ENCODE assay signal across 13 cellular contexts in the genomic region with DNA sequence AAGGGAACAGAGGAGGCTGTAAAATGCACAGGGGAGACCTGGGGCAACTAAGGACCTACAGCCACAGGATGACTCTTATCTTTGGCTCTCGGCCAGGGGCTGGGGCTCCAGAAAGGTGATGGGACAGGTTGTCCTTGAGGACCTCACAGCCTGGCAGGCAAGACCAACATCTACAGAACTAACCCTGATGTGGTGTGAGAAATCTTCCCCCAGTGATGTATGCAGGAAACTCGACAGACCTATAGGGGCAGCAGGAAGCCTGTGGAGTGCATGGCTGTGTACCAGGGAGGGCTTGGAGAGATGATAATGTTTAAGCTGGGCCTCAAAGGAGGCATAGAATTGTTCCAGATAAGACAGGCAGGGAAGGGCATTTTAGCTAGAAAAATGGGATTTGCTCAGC.
DNase-seq lines count a peak whose midpoint lies in the region; ATAC-seq and TF ChIP-seq lines count a peak whose summit lies in the region.
"Had no signal": no experiment of that assay in that cellular context is flagged by ENCODE, and none has a peak within 500 bp of the region (broad histone marks: within the 10 kb centered on the region; RNA-seq: fewer than 3 reads in every experiment).

No MANE protein-coding gene starts in this region.

- intact Hi-C loops in posterior vena cava (cut with DNase I): no loop called here

- no peak overlapping the region for H3K4me3 ChIP-seq in epithelial cell of esophagus (ENCODE audit: low read length)

- DNase-seq in epithelial cell of esophagus (ENCODE audit: low read depth) (peak; percentile 33), posterior vena cava (ENCODE audit: low spot score) (peak; percentile 57)
- DNase-seq: activated T-cell treated with anti-CD3 and anti-CD28 coated beads, Interleukin-2, amount 50 U/mL, for 24 hours; DMS79; left ventricle myocardium superior; NCI-H446; stimulated activated naive CD4-positive, alpha-beta T cell had no signal

- TF ChIP-seq CTCF in GM12872 (IDR thresholded peaks at IDR 0.05; ENCODE audit: insufficient read depth, low read depth, low read length): 0 out of 3 replicates have a peak, but pooled peaks have one; percentile 26
- TF ChIP-seq CTCF in epithelial cell of esophagus (IDR thresholded peaks at IDR 0.05; ENCODE audit: insufficient read depth, low read depth, low read length, missing control alignments): peak; percentile 23

- ATAC-seq in SK-N-SH treated with all-trans-retinoic acid at 6 μM for 48 hours: peak; percentile 33; the same call in 2 of the 3 replicates
- no peak for ATAC-seq in HG03565 (IDR thresholded peaks at IDR 0.05; ENCODE audit: unreplicated experiment)
- no peak for ATAC-seq in HG03460 (IDR thresholded peaks at IDR 0.05; ENCODE audit: unreplicated experiment)
- ATAC-seq in HG03280 (IDR thresholded peaks at IDR 0.05; ENCODE audit: unreplicated experiment): no peak
- no peak for ATAC-seq in GM21576 (IDR thresholded peaks at IDR 0.05; ENCODE audit: unreplicated experiment)
- ATAC-seq: left ventricle myocardium superior had no signal

TF ChIP-seq in SK-N-SH treated with all-trans-retinoic acid at 6 μM for 48 hours, 23 proteins besides CTCF, POLR2A, EP300 and RAD21:
- TF ChIP-seq, protein P1, sequence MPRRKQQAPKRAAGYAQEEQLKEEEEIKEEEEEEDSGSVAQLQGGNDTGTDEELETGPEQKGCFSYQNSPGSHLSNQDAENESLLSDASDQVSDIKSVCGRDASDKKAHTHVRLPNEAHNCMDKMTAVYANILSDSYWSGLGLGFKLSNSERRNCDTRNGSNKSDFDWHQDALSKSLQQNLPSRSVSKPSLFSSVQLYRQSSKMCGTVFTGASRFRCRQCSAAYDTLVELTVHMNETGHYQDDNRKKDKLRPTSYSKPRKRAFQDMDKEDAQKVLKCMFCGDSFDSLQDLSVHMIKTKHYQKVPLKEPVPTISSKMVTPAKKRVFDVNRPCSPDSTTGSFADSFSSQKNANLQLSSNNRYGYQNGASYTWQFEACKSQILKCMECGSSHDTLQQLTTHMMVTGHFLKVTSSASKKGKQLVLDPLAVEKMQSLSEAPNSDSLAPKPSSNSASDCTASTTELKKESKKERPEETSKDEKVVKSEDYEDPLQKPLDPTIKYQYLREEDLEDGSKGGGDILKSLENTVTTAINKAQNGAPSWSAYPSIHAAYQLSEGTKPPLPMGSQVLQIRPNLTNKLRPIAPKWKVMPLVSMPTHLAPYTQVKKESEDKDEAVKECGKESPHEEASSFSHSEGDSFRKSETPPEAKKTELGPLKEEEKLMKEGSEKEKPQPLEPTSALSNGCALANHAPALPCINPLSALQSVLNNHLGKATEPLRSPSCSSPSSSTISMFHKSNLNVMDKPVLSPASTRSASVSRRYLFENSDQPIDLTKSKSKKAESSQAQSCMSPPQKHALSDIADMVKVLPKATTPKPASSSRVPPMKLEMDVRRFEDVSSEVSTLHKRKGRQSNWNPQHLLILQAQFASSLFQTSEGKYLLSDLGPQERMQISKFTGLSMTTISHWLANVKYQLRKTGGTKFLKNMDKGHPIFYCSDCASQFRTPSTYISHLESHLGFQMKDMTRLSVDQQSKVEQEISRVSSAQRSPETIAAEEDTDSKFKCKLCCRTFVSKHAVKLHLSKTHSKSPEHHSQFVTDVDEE (CRISPR knock-in tag; IDR thresholded peaks at IDR 0.05): no peak
